In the genomic region with DNA sequence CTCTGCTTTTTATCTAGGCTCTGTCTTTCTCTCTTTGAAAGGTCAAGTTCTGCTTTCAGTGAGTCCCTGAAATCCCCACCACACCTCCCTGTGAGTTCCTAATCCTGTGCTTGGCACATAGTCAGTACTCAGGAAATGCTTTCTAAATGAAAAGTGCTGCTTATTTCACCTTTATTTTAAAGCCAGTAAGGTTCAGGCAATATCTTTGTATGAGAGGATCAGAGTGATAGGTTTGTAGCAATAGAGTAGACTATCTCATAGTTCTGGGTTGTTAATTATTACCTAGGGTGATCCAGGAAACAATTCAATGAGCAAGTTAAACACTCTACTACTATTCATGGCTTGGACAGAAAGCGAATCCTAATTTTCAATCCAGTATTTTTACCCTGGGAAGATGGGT, we compare ENCODE assay signal across 1 cellular context.
TF ChIP-seq lines count a peak whose summit lies in the region.

No MANE protein-coding gene starts in this region.

TF ChIP-seq in IMR-90, 13 proteins besides CTCF, POLR2A, EP300 and RAD21:
- no peak for TF ChIP-seq CEBPB (IDR thresholded peaks at IDR 0.05; ENCODE audit: low read depth, low read length)
- TF ChIP-seq MAZ (IDR thresholded peaks at IDR 0.05; ENCODE audit: borderline replicate concordance, low read depth, low read length) = no peak
- TF ChIP-seq, protein P1, sequence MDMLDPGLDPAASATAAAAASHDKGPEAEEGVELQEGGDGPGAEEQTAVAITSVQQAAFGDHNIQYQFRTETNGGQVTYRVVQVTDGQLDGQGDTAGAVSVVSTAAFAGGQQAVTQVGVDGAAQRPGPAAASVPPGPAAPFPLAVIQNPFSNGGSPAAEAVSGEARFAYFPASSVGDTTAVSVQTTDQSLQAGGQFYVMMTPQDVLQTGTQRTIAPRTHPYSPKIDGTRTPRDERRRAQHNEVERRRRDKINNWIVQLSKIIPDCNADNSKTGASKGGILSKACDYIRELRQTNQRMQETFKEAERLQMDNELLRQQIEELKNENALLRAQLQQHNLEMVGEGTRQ (IDR thresholded peaks at IDR 0.05; ENCODE audit: low read depth, low read length) = no peak
- no peak for TF ChIP-seq NFE2L2 (IDR thresholded peaks at IDR 0.05; ENCODE audit: low read depth, low read length)
- no peak for TF ChIP-seq CHD1 (IDR thresholded peaks at IDR 0.05; ENCODE audit: low read depth, low read length)
